Comparison of ENCODE assay signal across 22 cellular contexts in the genomic region with DNA sequence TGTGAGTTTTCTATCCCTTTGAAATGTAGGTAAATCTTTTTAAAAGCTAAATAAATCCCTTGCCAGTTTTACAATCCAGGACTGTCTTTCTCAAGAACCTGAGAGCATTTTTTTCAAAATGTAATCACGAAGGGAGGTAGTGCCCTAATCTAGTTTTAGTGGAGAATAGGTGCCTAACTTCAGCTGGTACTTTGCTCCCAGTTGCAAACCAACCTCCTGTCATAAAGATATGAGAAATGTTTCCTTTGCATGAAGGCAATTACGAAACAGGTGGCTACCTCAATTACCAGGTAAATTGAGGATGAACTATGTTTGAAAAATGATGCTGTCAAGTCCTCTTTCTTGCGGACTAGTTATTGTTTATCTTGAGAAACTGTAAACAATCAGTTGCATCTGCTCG.
DNase-seq lines count a peak whose midpoint lies in the region; ATAC-seq, FAIRE-seq and TF ChIP-seq lines count a peak whose summit lies in the region.
"Had no signal": no experiment of that assay in that cellular context is flagged by ENCODE, and none has a peak within 500 bp of the region (broad histone marks: within the 10 kb centered on the region; RNA-seq: fewer than 3 reads in every experiment).

No MANE protein-coding gene starts in this region.

- no peaks in the 10 kb centered on the region for H4K20me1 ChIP-seq in hepatocyte (ENCODE audit: insufficient read depth, poor library complexity, severe bottlenecking)
- H4K20me1 ChIP-seq: BLaER1 treated with 17β-estradiol and CSF1 and Interleukin-3, amounts not matched to agents 10 nM and 100 nM had no signal

- no peak overlapping the region for H3K4me3 ChIP-seq in hepatocyte
- no peak overlapping the region for H3K4me3 ChIP-seq in mucosa of descending colon
- H3K4me3 ChIP-seq in transverse colon, result no peak overlapping the region
- H3K4me3 ChIP-seq in thyroid gland (replicated peaks in 1 of 3), result no peak overlapping the region
- no peak overlapping the region for H3K4me3 ChIP-seq in esophagus muscularis mucosa
- H3K4me3 ChIP-seq: A549; BLaER1 treated with 17β-estradiol and CSF1 and Interleukin-3, amounts not matched to agents 10 nM and 100 nM had no signal

- TF ChIP-seq EP300 in transverse colon (IDR thresholded peaks at IDR 0.05; ENCODE audit: low read depth) (no peak), esophagus muscularis mucosa (IDR thresholded peaks at IDR 0.05) (no peak)

- H2AFZ ChIP-seq in hepatocyte, result no peak overlapping the region

- in situ Hi-C loops in transverse colon (cut with MboI; ENCODE audit: low pct_ligation_motif_present in 1 of 4, low pct_unique_long_range_greater_than_20kb in 1 of 4, low sequenced_read_pairs in 3 of 4), result no loop called here

- no peaks in the 10 kb centered on the region for H3K9me2 ChIP-seq in hepatocyte (replicated peaks; ENCODE audit: insufficient read depth)

- TF ChIP-seq POLR2A in transverse colon (IDR thresholded peaks at IDR 0.05), result no peak
- TF ChIP-seq POLR2A in thyroid gland (IDR thresholded peaks at IDR 0.05), result no peak
- no peak for TF ChIP-seq POLR2A in esophagus muscularis mucosa (IDR thresholded peaks at IDR 0.05; ENCODE audit: low read depth)

- FAIRE-seq in colon (lab: Jason Lieb, UNC), result peak; percentile 92
- FAIRE-seq: A549, D721Med, G401.6, GM12891, GM19239 had no signal

- no peaks in the 10 kb centered on the region for H3K36me3 ChIP-seq in hepatocyte (replicated peaks; ENCODE audit: insufficient read depth, low read depth)
- no peaks in the 10 kb centered on the region for H3K36me3 ChIP-seq in mucosa of descending colon (ENCODE audit: low read depth)
- H3K36me3 ChIP-seq in transverse colon, result no peaks in the 10 kb centered on the region
- H3K36me3 ChIP-seq in thyroid gland, result no peaks in the 10 kb centered on the region
- no peaks in the 10 kb centered on the region for H3K36me3 ChIP-seq in esophagus muscularis mucosa
- H3K36me3 ChIP-seq: BLaER1 treated with 17β-estradiol and CSF1 and Interleukin-3, amounts not matched to agents 10 nM and 100 nM had no signal

- intact Hi-C loops in mucosa of descending colon (cut with DNase I, micrococcal nuclease) (no loop called here), transverse colon (cut with DNase I; ENCODE audit: low total_unique reads) (no loop called here), thyroid gland (cut with DNase I) (no loop called here), esophagus muscularis mucosa (cut with DNase I) (no loop called here)

- TF ChIP-seq CTCF in hepatocyte (IDR thresholded peaks at IDR 0.05; ENCODE audit: poor library complexity) (no peak), mucosa of descending colon (IDR thresholded peaks at IDR 0.05) (no peak), transverse colon (IDR thresholded peaks at IDR 0.05) (no peak), thyroid gland (IDR thresholded peaks at IDR 0.05) (no peak), esophagus muscularis mucosa (IDR thresholded peaks at IDR 0.05) (no peak)

- peak; percentile 94 for ATAC-seq in mucosa of descending colon
- no peak for ATAC-seq in HG03097 (IDR thresholded peaks at IDR 0.05; ENCODE audit: low FRiP score, unreplicated experiment)
- ATAC-seq: A549; CD8-positive, alpha-beta T cell had no signal

- no peaks in the 10 kb centered on the region for H3K4me1 ChIP-seq in hepatocyte (ENCODE audit: insufficient read depth)
- peaks cover 14% of the 10 kb centered on the region for H3K4me1 ChIP-seq in mucosa of descending colon (ENCODE audit: low read depth)
- H3K4me1 ChIP-seq in transverse colon, result peaks cover 0 to 27% (median 16%) of the 10 kb centered on the region in 4 donors
- H3K4me1 ChIP-seq in thyroid gland, result no peaks in the 10 kb centered on the region
- H3K4me1 ChIP-seq in esophagus muscularis mucosa, result no peaks in the 10 kb centered on the region
- H3K4me1 ChIP-seq: A549 had no signal

- H3K79me2 ChIP-seq in hepatocyte, result no peaks in the 10 kb centered on the region

- no peak overlapping the region for H3K4me2 ChIP-seq in hepatocyte
- H3K4me2 ChIP-seq: A549; BLaER1 treated with 17β-estradiol and CSF1 and Interleukin-3, amounts not matched to agents 10 nM and 100 nM had no signal

- H3K9me3 ChIP-seq in hepatocyte (ENCODE audit: low read depth) (no peaks in the 10 kb centered on the region), mucosa of descending colon (no peaks in the 10 kb centered on the region), transverse colon (no peaks in the 10 kb centered on the region), thyroid gland (no peaks in the 10 kb centered on the region), esophagus muscularis mucosa (peaks cover 0 to 15% (median 5%) of the 10 kb centered on the region in 4 donors)
- H3K9me3 ChIP-seq: A549 had no signal

- H3K27ac ChIP-seq in hepatocyte, result no peak overlapping the region
- H3K27ac ChIP-seq in transverse colon, result peak overlapping the region in 3 of 4 donors; percentile 61 to 66 (median 63)
- no peak overlapping the region for H3K27ac ChIP-seq in thyroid gland
- no peak overlapping the region for H3K27ac ChIP-seq in esophagus muscularis mucosa (replicated peaks in 1 of 4)
- H3K27ac ChIP-seq: 22Rv1; A549; BLaER1 treated with 17β-estradiol and CSF1 and Interleukin-3, amounts not matched to agents 10 nM and 100 nM; C4-2B had no signal

- H3K27me3 ChIP-seq in hepatocyte (peaks cover 7% of the 10 kb centered on the region), transverse colon (no peaks in the 10 kb centered on the region), thyroid gland (no peaks in the 10 kb centered on the region), esophagus muscularis mucosa (no peaks in the 10 kb centered on the region)
- H3K27me3 ChIP-seq: BLaER1 treated with 17β-estradiol and CSF1 and Interleukin-3, amounts not matched to agents 10 nM and 100 nM had no signal

- 70% methylated on average over 4 of the region's 4 CpGs for WGBS in hepatocyte (ENCODE audit: low lambda C conversion rate, missing lambda C conversion rate)
- 45 to 52% methylated on average over 4 of the region's 4 CpGs for WGBS in transverse colon (ENCODE audit: low coverage in 1 of 2), 2 donors
- 85 to 89% methylated on average over 4 of the region's 4 CpGs for WGBS in thyroid gland, 2 donors
- 78% methylated on average over 4 of the region's 4 CpGs for WGBS in esophagus muscularis mucosa

- DNase-seq in hepatocyte (ENCODE audit: low spot score) (peak; percentile 27), mucosa of descending colon (peak in 1 of 3 donors; percentile 45), transverse colon (no peak), thyroid gland (no peak), esophagus muscularis mucosa (ENCODE audit: extremely low spot score) (no peak)
- DNase-seq: AML-193; Caco-2; Calu3; CD4-positive, alpha-beta T cell; CD8-positive, alpha-beta T cell; DMS79 treated with DMSO at 0.1 percent for 48 hours; GF-D8 had no signal

Comparison
In these comparisons a context has a peak if more than half of its experiments do, and no peak if none do; other contexts are left out.
1. H3K27ac ChIP-seq: peak in transverse colon (3 of 4); none in hepatocyte (single experiment), thyroid gland (0 of 3) and esophagus muscularis mucosa (0 of 4).